ENCODE assay signal across 13 cellular contexts in genomic region chr12:114404451-114405198, GRCh38. TPM values are rescaled to one million over a fixed set of nuclear protein-coding genes. Genes with fewer than 3 reads are reported as not detected.
DNase-seq lines count a peak whose midpoint lies in the region; TF ChIP-seq lines count a peak whose summit lies in the region.
"Had no signal": no experiment of that assay in that cellular context is flagged by ENCODE, and none has a peak within 500 bp of the region (broad histone marks: within the 10 kb centered on the region; RNA-seq: fewer than 3 reads in every experiment).

No MANE protein-coding gene starts in this region.

- no peak for TF ChIP-seq POLR2A in breast epithelium (IDR thresholded peaks at IDR 0.05)

- H3K36me3 Mint-ChIP-seq in MCF 10A (ENCODE audit: insufficient read depth, unreplicated experiment) (no peaks in the 10 kb centered on the region), type B pancreatic cell (peaks cover 7% of the 10 kb centered on the region)

- peak overlapping the region; percentile 73 for H3K9ac ChIP-seq in SK-N-MC (ENCODE audit: insufficient read length)
- H3K9ac ChIP-seq: BLaER1 treated with 17β-estradiol and CSF1 and Interleukin-3, amounts not matched to agents 10 nM and 100 nM had no signal

- CTCF ChIA-PET in MCF 10A (lab: Yijun Ruan, JAX) = interaction anchor here (0.6 to 1.0 kb wide), 2 partner anchors 12 to 424 kb away, joined by 3 to 5 read pairs; no protein-coding TSS in a partner anchor

- TF ChIP-seq CTCF in breast epithelium (IDR thresholded peaks at IDR 0.05) (no peak), MCF 10A (IDR thresholded peaks at IDR 0.05; ENCODE audit: unreplicated experiment) (no peak), right atrium auricular region (IDR thresholded peaks at IDR 0.05) (no peak), type B pancreatic cell (conservative IDR thresholded peaks at IDR 0.05) (no peak)

- H3K36me3 ChIP-seq in breast epithelium (no peaks in the 10 kb centered on the region), SK-N-MC (ENCODE audit: insufficient read depth, low read length) (no peaks in the 10 kb centered on the region), right atrium auricular region (peaks cover 32% of the 10 kb centered on the region)
- H3K36me3 ChIP-seq: BLaER1 treated with 17β-estradiol and CSF1 and Interleukin-3, amounts not matched to agents 10 nM and 100 nM had no signal

- POLR2A ChIA-PET in MCF 10A (lab: Yijun Ruan, JAX) = no interaction called here

- H3K4me1 Mint-ChIP-seq in MCF 10A (ENCODE audit: insufficient read depth, unreplicated experiment) = no peaks in the 10 kb centered on the region
- peaks cover 9% of the 10 kb centered on the region for H3K4me1 Mint-ChIP-seq in type B pancreatic cell (ENCODE audit: unreplicated experiment)
- H3K4me1 Mint-ChIP-seq: neural crest cell had no signal

- H3K4me1 ChIP-seq in breast epithelium (no peaks in the 10 kb centered on the region), right atrium auricular region (peaks cover 0 to 31% of the 10 kb centered on the region in 2 donors)
- H3K4me1 ChIP-seq: BLaER1 treated with 17β-estradiol and CSF1 and Interleukin-3, amounts not matched to agents 10 nM and 100 nM; foreskin keratinocyte had no signal

- H3K9me3 Mint-ChIP-seq in MCF 10A (ENCODE audit: unreplicated experiment) (no peaks in the 10 kb centered on the region), type B pancreatic cell (no peaks in the 10 kb centered on the region)
- H3K9me3 Mint-ChIP-seq: neural crest cell had no signal

- H3K4me3 Mint-ChIP-seq in MCF 10A (ENCODE audit: unreplicated experiment) = no peak overlapping the region
- H3K4me3 Mint-ChIP-seq in type B pancreatic cell = peak overlapping the region; percentile 88
- H3K4me3 Mint-ChIP-seq: neural crest cell had no signal

- peaks cover 0 to 97% of the 10 kb centered on the region in 2 donors for H3K27me3 ChIP-seq in breast epithelium
- H3K27me3 ChIP-seq in right atrium auricular region = no peaks in the 10 kb centered on the region

- H3K27ac ChIP-seq in breast epithelium = peak overlapping the region; percentile 30 to 93
- H3K27ac ChIP-seq in SK-N-MC = no peak overlapping the region
- peak overlapping the region; percentile 88 to 90 for H3K27ac ChIP-seq in right atrium auricular region
- H3K27ac ChIP-seq: BLaER1 treated with 17β-estradiol and CSF1 and Interleukin-3, amounts not matched to agents 10 nM and 100 nM; foreskin keratinocyte had no signal

- DNase-seq in breast epithelium (ENCODE audit: low spot score in 2 of 2) (no peak), MCF 10A (ENCODE audit: unreplicated experiment) (no peak), SK-N-MC (ENCODE audit: low read depth, low spot score) (no peak), right atrium auricular region (ENCODE audit: low spot score) (no peak), type B pancreatic cell (ENCODE audit: extremely low spot score, unreplicated experiment) (no peak), NCI-H2107 (lab: John Stamatoyannopoulos, UW) (no peak), dedifferentiated amniotic fluid mesenchymal stem cell (ENCODE audit: extremely low spot score) (no peak), midbrain (lab: John Stamatoyannopoulos, UW) (no peak)
- DNase-seq: activated CD4-positive, alpha-beta T cell treated with anti-CD3 and anti-CD28 coated beads for 4 hours; foreskin keratinocyte; NK-92 treated with Interleukin-12 subunit alpha and Interleukin-12 subunit beta, amount 100 ng/mL, for 24 hours had no signal

- H3K4me3 ChIP-seq in breast epithelium = peak overlapping the region; percentile 53 to 74 (median 54)
- peak overlapping the region; percentile 79 for H3K4me3 ChIP-seq in SK-N-MC
- H3K4me3 ChIP-seq in right atrium auricular region = peak overlapping the region; percentile 51 to 64

- peaks cover 35% of the 10 kb centered on the region for H3K27me3 Mint-ChIP-seq in MCF 10A (ENCODE audit: insufficient read depth, unreplicated experiment)
- H3K27me3 Mint-ChIP-seq in type B pancreatic cell = peaks cover 100% of the 10 kb centered on the region

- no peaks in the 10 kb centered on the region for H3K9me3 ChIP-seq in breast epithelium
- H3K9me3 ChIP-seq in SK-N-MC (ENCODE audit: low read depth, low read length) = no peaks in the 10 kb centered on the region
- H3K9me3 ChIP-seq in right atrium auricular region = no peaks in the 10 kb centered on the region

- no TSS peak for BruUV-seq in MCF 10A (replicated peaks; lab: Mats Ljungman, UMichigan)

- H3K27ac Mint-ChIP-seq in MCF 10A (ENCODE audit: low read depth, unreplicated experiment) (no peak overlapping the region), type B pancreatic cell (no peak overlapping the region)

- intact Hi-C loops in breast epithelium (cut with DNase I; ENCODE audit: low total_unique reads) (no loop called here), MCF 10A (cut with micrococcal nuclease) (no loop called here)

RNA-seq across cellular contexts. Expression of gene TBX5, which starts 1.3 kb away (rescaled TPM):
- 10 to 100 TPM in 1 of 3 donors, 1 to 10 TPM in 2; 2.2 to 10.2 (median 6.2) TPM for total RNA-seq in breast epithelium
- total RNA-seq in MCF 10A (2022) = not detected in 2 replicates
- 100 to 1,000 TPM; 238 to 345 TPM for total RNA-seq in right atrium auricular region
- 1.4 and 10.7 TPM in 2 replicates for total RNA-seq in type B pancreatic cell (ENCODE audit: low replicate concordance)
- total RNA-seq: foreskin keratinocyte, neural crest cell had no signal

Comparison
In these comparisons a context has a peak if more than half of its experiments do, and no peak if none do; other contexts are left out.
1. RNA of gene TBX5, which starts 1.3 kb away (total RNA-seq): 238 to 345 TPM in right atrium auricular region; 1.4 to 10.7 TPM in type B pancreatic cell, 2.2 to 10.2 TPM in breast epithelium and not detected in MCF 10A; every median in the first group is over 10 times any median in the second.
2. Peak in every context shown above with its lines, with median percentiles within 50 percentile points of each other: H3K4me3 ChIP-seq.